ENCODE assay signal across 8 cellular contexts in the genomic region with DNA sequence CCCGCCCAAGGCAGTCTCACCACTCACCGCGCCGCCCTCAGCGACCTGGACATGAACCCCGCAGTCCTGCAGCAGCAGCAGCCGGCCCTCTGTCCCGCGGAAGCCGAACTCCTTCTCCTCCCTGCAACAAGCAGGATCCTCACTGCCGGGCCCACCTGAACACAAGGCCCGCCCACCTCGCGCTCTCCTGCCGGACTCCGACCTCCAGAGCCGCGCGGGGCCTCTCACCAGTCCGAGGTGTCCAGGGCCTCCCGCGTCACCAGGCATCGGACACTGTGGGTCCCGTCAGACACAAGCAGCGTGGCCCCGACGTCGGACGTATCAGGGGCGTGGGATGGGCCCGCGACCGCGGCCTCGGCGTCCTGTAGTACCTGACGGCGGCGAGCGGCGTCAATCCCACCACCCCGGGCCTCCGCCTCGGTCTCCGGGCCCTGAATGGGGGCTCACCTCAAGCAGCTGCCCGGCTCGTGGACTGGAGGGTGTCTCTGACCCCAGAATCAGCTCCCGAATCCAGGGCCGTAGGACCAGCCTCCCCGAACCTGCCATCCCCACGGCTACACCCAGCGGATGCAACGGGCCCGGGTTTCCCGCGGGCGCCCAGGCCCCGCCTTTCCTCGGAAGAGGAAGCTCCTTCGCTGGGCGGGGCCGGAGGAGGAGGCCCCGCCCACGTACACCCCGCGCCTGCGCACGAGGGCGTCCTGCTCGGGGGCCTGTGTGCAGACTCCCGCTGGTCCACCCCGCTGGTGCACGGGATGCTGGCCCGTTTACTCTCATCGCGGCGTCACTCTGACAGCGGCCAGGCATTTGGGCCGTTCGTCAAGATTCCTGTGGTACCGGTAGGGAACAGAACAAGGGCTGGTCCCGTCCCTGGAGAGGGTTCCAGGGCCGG. TPM values are rescaled to one million over a fixed set of nuclear protein-coding genes. Genes with fewer than 3 reads are reported as not detected.
DNase-seq lines count a peak whose midpoint lies in the region; ATAC-seq and TF ChIP-seq lines count a peak whose summit lies in the region.

A gene (minus strand): TSS at position 586 of the 889 bp plus-strand sequence. CDS start 40 bp downstream, at position 546.

- peaks cover 4% of the 10 kb centered on the region for H3K4me1 ChIP-seq in HAP-1
- H3K4me1 ChIP-seq in MM.1S (ENCODE audit: low read length): peaks cover 13% of the 10 kb centered on the region
- H3K4me1 ChIP-seq in osteoblast (ENCODE audit: insufficient read depth, low read length): peaks cover 9% of the 10 kb centered on the region
- H3K4me1 ChIP-seq in testis: peaks cover 8% of the 10 kb centered on the region

- peak; percentile 58 for TF ChIP-seq POLR2A in testis (IDR thresholded peaks at IDR 0.05)

- no peaks in the 10 kb centered on the region for H3K27me3 ChIP-seq in HAP-1 (ENCODE audit: low read depth)
- H3K27me3 ChIP-seq in MM.1S (replicated peaks; ENCODE audit: insufficient read depth, low read length): no peaks in the 10 kb centered on the region
- no peaks in the 10 kb centered on the region for H3K27me3 ChIP-seq in osteoblast (ENCODE audit: insufficient read depth, low read length)
- no peaks in the 10 kb centered on the region for H3K27me3 ChIP-seq in testis

- intact Hi-C loops in testis (cut with DNase I; ENCODE audit: low total_unique reads): loop anchor here (5.0 kb wide), 1 partner anchor 88 kb away; no protein-coding TSS in a partner anchor

- peaks cover 10% of the 10 kb centered on the region in 2 donors for H3K36me3 Mint-ChIP-seq in activated naive CD4-positive, alpha-beta T cell treated with anti-CD3 and anti-CD28 coated beads, Interleukin-2, amount 50 U/mL, for 72 hours

- no peaks in the 10 kb centered on the region for H3K9me3 Mint-ChIP-seq in activated naive CD4-positive, alpha-beta T cell treated with anti-CD3 and anti-CD28 coated beads, Interleukin-2, amount 50 U/mL, for 72 hours

- no peaks in the 10 kb centered on the region for H3K9me3 ChIP-seq in HAP-1
- H3K9me3 ChIP-seq in MM.1S (replicated peaks; ENCODE audit: insufficient read depth, low read length): no peaks in the 10 kb centered on the region
- no peaks in the 10 kb centered on the region for H3K9me3 ChIP-seq in osteoblast (ENCODE audit: low read depth, low read length)
- H3K9me3 ChIP-seq in testis: no peaks in the 10 kb centered on the region

- H3F3A ChIP-seq in MM.1S (ENCODE audit: insufficient read depth, low read length): peaks cover 17% of the 10 kb centered on the region

- H3K79me2 ChIP-seq in MM.1S (ENCODE audit: low read length) (peaks cover 45% of the 10 kb centered on the region), osteoblast (ENCODE audit: insufficient read depth, low read length) (peaks cover 13% of the 10 kb centered on the region)

- peak within 1 kb of the TSS; percentile 95 for H3K9ac ChIP-seq in MM.1S (ENCODE audit: low read length)

- peak within 1 kb of the TSS; percentile 98 for H2AFZ ChIP-seq in MM.1S (ENCODE audit: low read length)
- H2AFZ ChIP-seq in osteoblast (ENCODE audit: low read length): peak within 1 kb of the TSS; percentile 95

- in situ Hi-C loops in HAP-1 (cut with MboI; ENCODE audit: low sequenced_read_pairs): no loop called here

- H3K27ac ChIP-seq in MM.1S (ENCODE audit: low read length) (peak within 1 kb of the TSS; percentile 96), osteoblast (ENCODE audit: low read depth, low read length) (peak within 1 kb of the TSS; percentile 90), testis (peak within 1 kb of the TSS; percentile 96)

- DNase-seq in GM04503 (ENCODE audit: low read depth) (peak; percentile 51), HAP-1 (ENCODE audit: low spot score in 2 of 2) (peak; percentile 77 to 92), MM.1S (peak; percentile 96), SKM-1 (lab: John Stamatoyannopoulos, UW; ENCODE audit: unreplicated experiment) (peak; percentile 40), globus pallidus (ENCODE audit: low spot score) (peak; percentile 93), osteoblast (ENCODE audit: insufficient read length, low spot score, missing footprints) (peak; percentile 100), testis (peak; percentile 92)
- DNase-seq in activated naive CD4-positive, alpha-beta T cell treated with anti-CD3 and anti-CD28 coated beads, Interleukin-2, amount 50 U/mL, for 72 hours (ENCODE audit: low spot score in 2 of 2): peak; percentile 95 to 98

- H3K27ac Mint-ChIP-seq in activated naive CD4-positive, alpha-beta T cell treated with anti-CD3 and anti-CD28 coated beads, Interleukin-2, amount 50 U/mL, for 72 hours: peak within 1 kb of the TSS; percentile 96

- H3K4me3 ChIP-seq in HAP-1: peak within 1 kb of the TSS; percentile 99
- peak within 1 kb of the TSS; percentile 93 for H3K4me3 ChIP-seq in MM.1S (ENCODE audit: low read length)
- peak within 1 kb of the TSS; percentile 86 for H3K4me3 ChIP-seq in osteoblast (ENCODE audit: insufficient read depth, low read length)
- H3K4me3 ChIP-seq in testis: peak within 1 kb of the TSS; percentile 69 to 96

- peak within 1 kb of the TSS; percentile 99 for H3K4me2 ChIP-seq in MM.1S (ENCODE audit: low read depth, low read length)
- H3K4me2 ChIP-seq in osteoblast (ENCODE audit: insufficient read depth, low read length): peak within 1 kb of the TSS; percentile 98

- TF ChIP-seq CTCF in MM.1S (IDR thresholded peaks at IDR 0.05; ENCODE audit: low read length) (no peak), osteoblast (IDR thresholded peaks at IDR 0.05; ENCODE audit: extremely low read depth, low read depth, low read length) (no peak), testis (IDR thresholded peaks at IDR 0.05) (no peak)

- WGBS in testis, 2 donors: 0 to 1% methylated on average over 8 to 69 of the region's 83 CpGs

- no peaks in the 10 kb centered on the region for H3K9me2 ChIP-seq in MM.1S (replicated peaks; ENCODE audit: insufficient read depth, low read length)

- H4K20me1 ChIP-seq in MM.1S (ENCODE audit: insufficient read depth, low read length) (no peaks in the 10 kb centered on the region), osteoblast (ENCODE audit: insufficient read depth, low read length) (peaks cover 6% of the 10 kb centered on the region)

- peaks cover 42% of the 10 kb centered on the region for H3K36me3 ChIP-seq in HAP-1 (replicated peaks)
- H3K36me3 ChIP-seq in MM.1S (replicated peaks; ENCODE audit: insufficient read depth, low read length): no peaks in the 10 kb centered on the region
- H3K36me3 ChIP-seq in osteoblast (ENCODE audit: insufficient read depth, low read length): peaks cover 5% of the 10 kb centered on the region
- H3K36me3 ChIP-seq in testis (ENCODE audit: low read depth, missing control alignments): no peaks in the 10 kb centered on the region

- ATAC-seq in activated naive CD4-positive, alpha-beta T cell treated with anti-CD3 and anti-CD28 coated beads, Interleukin-2, amount 50 U/mL, for 72 hours: peak; percentile 67 to 74

RNA-seq across cellular contexts. Expression of the gene that starts here (rescaled TPM):
- 10 to 100 TPM; 54.0 to 58.0 TPM for total RNA-seq in activated naive CD4-positive, alpha-beta T cell treated with anti-CD3 and anti-CD28 coated beads, Interleukin-2, amount 50 U/mL, for 72 hours
- total RNA-seq in osteoblast (16.5 and 18.8 TPM in 2 replicates), testis (10 to 100 TPM; 44.7 to 48.3 TPM)
- polyA plus RNA-seq in testis (ENCODE audit: insufficient read depth, low read depth, low replicate concordance): 40.3 TPM

Comparison
In these comparisons a context has a peak if more than half of its experiments do, and no peak if none do; other contexts are left out.
1. Peak in every context shown above with its lines: DNase-seq, ATAC-seq, H3K4me3 ChIP-seq and H3K27ac ChIP-seq.
2. DNase-seq: peak in every context shown above with its lines; median percentile 100 in osteoblast; 96 in activated naive CD4-positive, alpha-beta T cell treated with anti-CD3 and anti-CD28 coated beads, Interleukin-2, amount 50 U/mL, for 72 hours; 96 in MM.1S; 93 in globus pallidus; 92 in testis; 84 in HAP-1; 51 in GM04503; 40 in SKM-1.